1 cellular context compared by ENCODE assay signal in genomic region chr9:116320180-116320799, GRCh38.
A peak's percentile ranks its signal among the peaks of the same experiment; 100 is the strongest.
TF ChIP-seq lines count a peak whose summit lies in the region.

No MANE protein-coding gene starts in this region.

TF ChIP-seq in K562, 482 proteins besides CTCF, POLR2A, EP300 and RAD21 (continued from another document):
- TF ChIP-seq VEZF1 (CRISPR knock-in tag; IDR thresholded peaks at IDR 0.05) (peak; percentile 63), ZEB2 (IDR thresholded peaks at IDR 0.05) (peak; percentile 18; the same call in 1 of the 2 replicates), POLR2AphosphoS5 (IDR thresholded peaks at IDR 0.05; ENCODE audit: control insufficient read depth, insufficient read depth, low read depth, low read length) (0 out of 2 replicates have a peak, but pooled peaks have one; percentile 20), NCOR1 (IDR thresholded peaks at IDR 0.05) (peak; percentile 75), ZNF592 (IDR thresholded peaks at IDR 0.05) (0 out of 2 replicates have a peak, but pooled peaks have one; percentile 35), GTF2B (IDR thresholded peaks at IDR 0.05; ENCODE audit: extremely low read depth, insufficient read length) (no peak), TCF3 (CRISPR knock-in tag; IDR thresholded peaks at IDR 0.05) (peak; percentile 84), CBFA2T2 (conservative IDR thresholded peaks at IDR 0.05) (peak; percentile 71)
- TF ChIP-seq, protein P1, sequence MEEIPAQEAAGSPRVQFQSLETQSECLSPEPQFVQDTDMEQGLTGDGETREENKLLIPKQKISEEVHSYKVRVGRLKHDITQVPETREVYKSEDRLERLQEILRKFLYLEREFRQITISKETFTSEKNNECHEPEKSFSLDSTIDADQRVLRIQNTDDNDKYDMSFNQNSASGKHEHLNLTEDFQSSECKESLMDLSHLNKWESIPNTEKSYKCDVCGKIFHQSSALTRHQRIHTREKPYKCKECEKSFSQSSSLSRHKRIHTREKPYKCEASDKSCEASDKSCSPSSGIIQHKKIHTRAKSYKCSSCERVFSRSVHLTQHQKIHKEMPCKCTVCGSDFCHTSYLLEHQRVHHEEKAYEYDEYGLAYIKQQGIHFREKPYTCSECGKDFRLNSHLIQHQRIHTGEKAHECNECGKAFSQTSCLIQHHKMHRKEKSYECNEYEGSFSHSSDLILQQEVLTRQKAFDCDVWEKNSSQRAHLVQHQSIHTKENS (CRISPR knock-in tag; IDR thresholded peaks at IDR 0.05): no peak
